ENCODE assay signal across 25 cellular contexts in the genomic region with DNA sequence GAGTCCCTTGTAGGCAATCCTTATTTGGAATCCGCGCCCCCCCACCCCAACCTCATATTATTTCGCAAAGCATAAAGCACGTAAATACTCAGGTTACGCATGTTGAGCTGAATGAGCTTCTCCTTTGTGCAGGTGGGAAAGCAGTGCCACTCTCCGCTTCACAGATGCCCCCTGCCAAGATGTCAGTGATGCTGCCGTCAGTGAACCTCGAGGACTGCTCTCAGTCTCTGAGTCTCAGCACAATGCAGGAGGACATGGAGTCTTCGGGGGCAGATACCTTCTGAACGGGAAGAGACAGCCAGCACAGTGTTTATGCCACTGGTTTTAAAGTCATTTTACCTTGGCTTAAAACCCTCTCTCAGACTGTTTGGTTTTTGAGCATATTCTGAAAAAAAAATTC.
"Had no signal": no experiment of that assay in that cellular context is flagged by ENCODE, and none has a peak within 500 bp of the region (broad histone marks: within the 10 kb centered on the region; RNA-seq: fewer than 3 reads in every experiment).

No MANE protein-coding gene starts in this region.

- H3K9me3 Mint-ChIP-seq: activated T-helper 17 cell treated with anti-CD3 and anti-CD28 coated beads, Interleukin-2, amount 50 U/mL, for 72 hours had no signal

- H3K27ac Mint-ChIP-seq: activated CD4-positive, alpha-beta T cell treated with anti-CD3 and anti-CD28 coated beads for 36 hours; activated naive CD4-positive, alpha-beta T cell treated with anti-CD3 and anti-CD28 coated beads, Interleukin-2, amount 50 U/mL, for 72 hours; activated T-cell treated with anti-CD3 and anti-CD28 coated beads, Interleukin-2, amount 50 U/mL, for 24 hours; activated T-helper 17 cell treated with anti-CD3 and anti-CD28 coated beads, Interleukin-2, amount 50 U/mL, for 72 hours; mesothelial cell of epicardium; naive thymus-derived CD8-positive, alpha-beta T cell; progenitor cell of endocrine pancreas had no signal

- H3K4me1 ChIP-seq: ascending aorta, gastrocnemius medialis, testis, upper lobe of left lung had no signal

- H3K27me3 ChIP-seq: ascending aorta, brain microvascular endothelial cell, gastrocnemius medialis, testis, upper lobe of left lung had no signal

- H3K4me3 ChIP-seq: ascending aorta, gastrocnemius medialis, testis, upper lobe of left lung had no signal

- ATAC-seq: activated CD4-positive, alpha-beta T cell treated with anti-CD3 and anti-CD28 coated beads for 36 hours; activated naive CD4-positive, alpha-beta T cell treated with anti-CD3 and anti-CD28 coated beads, Interleukin-2, amount 50 U/mL, for 72 hours; activated T-helper 17 cell treated with anti-CD3 and anti-CD28 coated beads, Interleukin-2, amount 50 U/mL, for 72 hours; esophagus mucosa; gastrocnemius medialis; left ventricle myocardium superior; naive thymus-derived CD8-positive, alpha-beta T cell had no signal

- H3K4me3 Mint-ChIP-seq: activated CD4-positive, alpha-beta T cell treated with anti-CD3 and anti-CD28 coated beads for 36 hours; activated T-cell treated with anti-CD3 and anti-CD28 coated beads, Interleukin-2, amount 50 U/mL, for 24 hours; activated T-helper 17 cell treated with anti-CD3 and anti-CD28 coated beads, Interleukin-2, amount 50 U/mL, for 72 hours; mesothelial cell of epicardium; naive thymus-derived CD8-positive, alpha-beta T cell had no signal

- H3K36me3 ChIP-seq: ascending aorta, brain microvascular endothelial cell, upper lobe of left lung had no signal

- H3K9me3 ChIP-seq: ascending aorta, gastrocnemius medialis, testis, upper lobe of left lung had no signal

- H3K4me1 Mint-ChIP-seq: activated T-helper 17 cell treated with anti-CD3 and anti-CD28 coated beads, Interleukin-2, amount 50 U/mL, for 72 hours had no signal

- H3K27me3 Mint-ChIP-seq: activated CD4-positive, alpha-beta T cell treated with anti-CD3 and anti-CD28 coated beads for 36 hours; activated T-cell treated with anti-CD3 and anti-CD28 coated beads, Interleukin-2, amount 50 U/mL, for 24 hours; activated T-helper 17 cell treated with anti-CD3 and anti-CD28 coated beads, Interleukin-2, amount 50 U/mL, for 72 hours; naive thymus-derived CD8-positive, alpha-beta T cell; progenitor cell of endocrine pancreas had no signal

- H3K27ac ChIP-seq: ascending aorta, brain microvascular endothelial cell, gastrocnemius medialis, testis, upper lobe of left lung had no signal

- DNase-seq: activated CD4-positive, alpha-beta T cell treated with anti-CD3 and anti-CD28 coated beads for 36 hours; activated CD4-positive, alpha-beta T cell treated with anti-CD3 and anti-CD28 coated beads, Interleukin-2, amount 50 U/mL, for 4 hours; activated CD8-positive, alpha-beta memory T cell treated with anti-CD3 and anti-CD28 coated beads for 24 hours; activated CD8-positive, alpha-beta memory T cell treated with anti-CD3 and anti-CD28 coated beads, Interleukin-2, amount 50 U/mL, for 4 hours; activated T-cell treated with anti-CD3 and anti-CD28 coated beads, Interleukin-2, amount 50 U/mL, for 24 hours; brain microvascular endothelial cell; central memory CD4-positive, alpha-beta T cell; effector memory CD4-positive, alpha-beta T cell; gastrocnemius medialis; head of caudate nucleus; hypothalamus; left ventricle myocardium superior; mammary epithelial cell; naive thymus-derived CD8-positive, alpha-beta T cell; stimulated activated CD4-positive, alpha-beta T cell treated with anti-CD3 and anti-CD28 coated beads, Interleukin-4, amount 100 ng/mL, for 1 hour; stimulated activated naive CD4-positive, alpha-beta T cell; T-helper 9 cell; testis; upper lobe of left lung had no signal
